In the genomic region with DNA sequence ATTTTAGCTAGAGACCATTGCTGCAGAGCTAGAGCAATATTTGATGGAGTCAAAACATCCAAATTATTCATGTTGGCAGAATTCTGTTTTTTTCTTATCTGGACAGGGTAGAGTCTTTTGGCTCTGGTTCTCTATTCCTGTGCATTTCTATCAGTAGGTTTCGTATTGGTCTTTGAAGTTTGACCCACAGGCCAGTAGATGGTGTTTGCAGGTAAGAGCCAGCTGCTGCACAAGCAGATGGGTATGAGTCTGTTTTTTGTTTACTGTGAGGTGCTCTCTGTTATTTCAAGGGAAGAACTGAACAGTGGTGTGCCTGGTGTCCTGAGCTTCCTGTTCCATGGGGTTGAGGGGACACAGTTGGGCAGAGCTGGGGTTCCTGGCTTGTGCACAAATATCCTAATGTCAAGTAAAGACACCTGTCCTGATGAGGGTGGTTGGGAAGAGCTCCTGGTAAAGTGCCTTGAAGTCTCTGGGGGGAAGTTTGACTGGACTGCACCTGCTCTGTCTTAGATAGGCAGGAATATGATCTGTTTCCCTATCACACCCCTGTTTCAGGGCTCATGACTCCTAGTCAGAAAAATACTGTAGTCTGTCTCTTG, we compare ENCODE assay signal across 16 cellular contexts. TPM values are rescaled to one million over a fixed set of nuclear protein-coding genes. Genes with fewer than 3 reads are reported as not detected.
DNase-seq lines count a peak whose midpoint lies in the region; ATAC-seq and TF ChIP-seq lines count a peak whose summit lies in the region.
"Had no signal": no experiment of that assay in that cellular context is flagged by ENCODE, and none has a peak within 500 bp of the region (broad histone marks: within the 10 kb centered on the region; RNA-seq: fewer than 3 reads in every experiment).

No MANE protein-coding gene starts in this region.

- H3F3A ChIP-seq in Loucy (ENCODE audit: low read depth): no peaks in the 10 kb centered on the region

- no peak overlapping the region for H3K4me2 ChIP-seq in Loucy (ENCODE audit: low read depth, low read length, poor library complexity, severe bottlenecking)

- H3K27me3 ChIP-seq in Loucy (ENCODE audit: insufficient read depth, low read length, poor library complexity, severe bottlenecking): no peaks in the 10 kb centered on the region
- H3K27me3 ChIP-seq: pancreas had no signal

- H3K9ac ChIP-seq in Loucy (ENCODE audit: low read depth, low read length, poor library complexity, severe bottlenecking): no peak overlapping the region

- H2AFZ ChIP-seq in Loucy (ENCODE audit: low read length): no peak overlapping the region

- no peaks in the 10 kb centered on the region for H4K20me1 ChIP-seq in Loucy (ENCODE audit: insufficient read depth, low read length, poor library complexity, severe bottlenecking)

- TF ChIP-seq CTCF in GM12873 (IDR thresholded peaks at IDR 0.05; ENCODE audit: insufficient read depth, low read depth, low read length, missing control alignments) (peak; percentile 51), Loucy (conservative IDR thresholded peaks at IDR 0.05; ENCODE audit: low read length) (peak; percentile 67), VCaP (conservative IDR thresholded peaks at IDR 0.05) (peak; percentile 93), GM13976 (IDR thresholded peaks at IDR 0.05; ENCODE audit: borderline replicate concordance, control extremely low read depth, extremely low read depth, insufficient read depth, missing control alignments) (no peak)

- in situ Hi-C loops in GM13976 (cut with MboI; ENCODE audit: low sequenced_read_pairs, unreplicated experiment): no loop called here

- H3K9me3 ChIP-seq in Loucy (ENCODE audit: insufficient read depth, low read depth, low read length): no peaks in the 10 kb centered on the region
- H3K9me3 ChIP-seq: pancreas had no signal

- H3K27ac ChIP-seq in VCaP: peak overlapping the region; percentile 18; the same call in 1 of the 2 replicates
- H3K27ac ChIP-seq: pancreas had no signal

- no peaks in the 10 kb centered on the region for H3K9me2 ChIP-seq in Loucy (replicated peaks; ENCODE audit: low read depth, low read length)

- H3K79me2 ChIP-seq in Loucy (ENCODE audit: insufficient read depth, low read length): no peaks in the 10 kb centered on the region

- peak; percentile 63 for DNase-seq in left lobe of liver (ENCODE audit: low spot score)
- no peak for DNase-seq in GM19240 (ENCODE audit: insufficient read length, low spot score)
- DNase-seq in T-helper 2 cell: no peak
- no peak for DNase-seq in GM13976 (ENCODE audit: low spot score)
- DNase-seq: NCI-H1436 treated with DMSO at 0.1 percent for 48 hours; pancreas; stimulated activated CD4-positive, alpha-beta T cell treated with anti-CD3 and anti-CD28 coated beads, Interleukin-12 subunit alpha, Interleukin-12 subunit beta, amount 100 ng/mL, for 4 hours had no signal

- H3K4me3 ChIP-seq in Loucy (ENCODE audit: low read length, poor library complexity, severe bottlenecking): no peak overlapping the region
- H3K4me3 ChIP-seq: pancreas had no signal

- H3K4me1 ChIP-seq in Loucy (ENCODE audit: insufficient read depth, low read length, poor library complexity, severe bottlenecking): no peaks in the 10 kb centered on the region
- H3K4me1 ChIP-seq: pancreas had no signal

- ATAC-seq in left lobe of liver (peak; percentile 90), GM21515 (IDR thresholded peaks at IDR 0.05; ENCODE audit: unreplicated experiment) (no peak)
- ATAC-seq: SK-N-SH treated with all-trans-retinoic acid at 6 μM for 48 hours had no signal

- no peaks in the 10 kb centered on the region for H3K36me3 ChIP-seq in Loucy (ENCODE audit: insufficient read depth, low read length)
- H3K36me3 ChIP-seq: pancreas had no signal

RNA-seq across cellular contexts. Expression of a gene that starts 34.0 kb away (rescaled TPM):
- 33.5 TPM for total RNA-seq in left lobe of liver
- total RNA-seq: cardiac septum; CD4-positive, CD25-positive, alpha-beta regulatory T cell; G401; kidney epithelial cell; pancreas had no signal
